31 cellular contexts compared by ENCODE assay signal in the genomic region with DNA sequence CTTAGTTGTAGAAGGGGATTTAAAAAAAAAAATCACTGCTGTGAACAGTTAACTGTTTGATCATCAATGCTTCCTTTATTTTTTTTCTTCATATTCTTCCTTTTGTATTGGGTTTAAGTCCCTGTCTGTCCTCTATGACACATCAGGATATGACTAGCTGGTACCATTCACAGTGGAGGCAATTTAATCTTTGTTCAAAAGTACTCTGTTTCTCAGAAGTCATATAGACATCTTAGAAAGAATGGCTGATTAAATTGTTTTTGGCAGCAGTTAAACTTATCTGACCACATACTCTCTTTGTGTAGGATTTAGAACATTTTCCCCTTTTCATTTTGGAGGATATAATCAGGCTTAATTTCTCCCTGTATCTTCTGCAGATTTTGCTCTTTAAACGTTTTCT.
DNase-seq lines count a peak whose midpoint lies in the region; ATAC-seq and TF ChIP-seq lines count a peak whose summit lies in the region.
"Had no signal": no experiment of that assay in that cellular context is flagged by ENCODE, and none has a peak within 500 bp of the region (broad histone marks: within the 10 kb centered on the region; RNA-seq: fewer than 3 reads in every experiment).

No MANE protein-coding gene starts in this region.

- H3K4me1 ChIP-seq in RWPE2 (ENCODE audit: insufficient read depth, poor library complexity, severe bottlenecking) = peaks cover 3% of the 10 kb centered on the region
- H3K4me1 ChIP-seq: uterus had no signal

- H3K4me3 Mint-ChIP-seq in osteocyte (ENCODE audit: unreplicated experiment) = no peak overlapping the region
- H3K4me3 Mint-ChIP-seq: activated T-cell treated with anti-CD3 and anti-CD28 coated beads, Interleukin-2, amount 50 U/mL, for 24 hours; CD4-positive, CD25-positive, alpha-beta regulatory T cell; endodermal cell; naive B cell; T-helper 1 cell treated with Interleukin-12 subunit alpha and Interleukin-12 subunit beta and Interleukin-4 antibody, amounts not matched to agents 30 μg/mL and 1 μg/mL, for 36 hours had no signal

- peaks cover 12% of the 10 kb centered on the region for H3K4me1 Mint-ChIP-seq in osteocyte (ENCODE audit: unreplicated experiment)
- H3K4me1 Mint-ChIP-seq: CD4-positive, CD25-positive, alpha-beta regulatory T cell; endodermal cell; naive B cell had no signal

- ATAC-seq in RWPE2 (ENCODE audit: low read depth) (0 out of 3 replicates have a peak, but pooled peaks have one; percentile 51), HG03378 (IDR thresholded peaks at IDR 0.05; ENCODE audit: unreplicated experiment) (no peak), GM21737 (IDR thresholded peaks at IDR 0.05; ENCODE audit: unreplicated experiment) (no peak)
- ATAC-seq: left colon, Panc1 had no signal

- peak; percentile 34 for DNase-seq in Daoy (ENCODE audit: low read depth)
- no peak for DNase-seq in RWPE2 (ENCODE audit: low spot score)
- DNase-seq in fibroblast of mammary gland (ENCODE audit: low read depth) = peak; percentile 25
- no peak for DNase-seq in osteocyte (ENCODE audit: extremely low spot score, unreplicated experiment)
- DNase-seq in DMS114 treated with DMSO at 0.1 percent for 48 hours (lab: John Stamatoyannopoulos, UW; ENCODE audit: unreplicated experiment) = no peak
- no peak for DNase-seq in Ammon's horn (ENCODE audit: low spot score)
- DNase-seq: activated T-cell treated with anti-CD3 and anti-CD28 coated beads, Interleukin-2, amount 50 U/mL, for 24 hours; CD4-positive, CD25-positive, alpha-beta regulatory T cell; DMS153; endodermal cell; GF-D8; head of caudate nucleus; left colon; mesendoderm; MV-4-11; naive B cell; NCI-H146; NCI-H524; NK-92 treated with Interleukin-12 subunit alpha and Interleukin-12 subunit beta, amount 100 ng/mL, for 24 hours; ovary; retina; stimulated activated CD4-positive, alpha-beta T cell treated with anti-CD3 and anti-CD28 coated beads, Interleukin-12 subunit alpha, Interleukin-12 subunit beta, amount 100 ng/mL, for 4 hours; stimulated activated CD4-positive, alpha-beta T cell treated with anti-CD3 and anti-CD28 coated beads, Interleukin-4, amount 100 ng/mL, for 4 hours; stimulated activated naive CD4-positive, alpha-beta T cell; uterus had no signal

- no peak for TF ChIP-seq CTCF in RWPE2 (IDR thresholded peaks at IDR 0.05; ENCODE audit: poor library complexity, severe bottlenecking)
- no peak for TF ChIP-seq CTCF in fibroblast of mammary gland (conservative IDR thresholded peaks at IDR 0.05; ENCODE audit: control insufficient read depth, insufficient read depth, low read depth, low read length)
- no peak for TF ChIP-seq CTCF in osteocyte (IDR thresholded peaks at IDR 0.05)

- H3K27me3 ChIP-seq in RWPE2 (ENCODE audit: insufficient read depth, poor library complexity, severe bottlenecking) = no peaks in the 10 kb centered on the region
- H3K27me3 ChIP-seq: cardiac muscle cell, ovary, uterus had no signal

- H3K27ac Mint-ChIP-seq in osteocyte (ENCODE audit: unreplicated experiment) = peak overlapping the region; percentile 53
- H3K27ac Mint-ChIP-seq: activated T-cell treated with anti-CD3 and anti-CD28 coated beads, Interleukin-2, amount 50 U/mL, for 24 hours; CD4-positive, CD25-positive, alpha-beta regulatory T cell; endodermal cell; naive B cell; T-helper 1 cell treated with Interleukin-12 subunit alpha and Interleukin-12 subunit beta and Interleukin-4 antibody, amounts not matched to agents 30 μg/mL and 1 μg/mL, for 36 hours had no signal

- H3K4me3 ChIP-seq in RWPE2 (ENCODE audit: severe bottlenecking) (no peak overlapping the region), fibroblast of mammary gland (ENCODE audit: control insufficient read depth, low read depth, low read length) (no peak overlapping the region)
- H3K4me3 ChIP-seq: cardiac muscle cell, coronary artery, ovary, uterus had no signal

- no peaks in the 10 kb centered on the region for H3K9me3 ChIP-seq in RWPE2 (ENCODE audit: severe bottlenecking)
- H3K9me3 ChIP-seq: ovary, uterus had no signal

- peaks cover under 1% of the 10 kb centered on the region for H3K27me3 Mint-ChIP-seq in osteocyte (ENCODE audit: unreplicated experiment)
- H3K27me3 Mint-ChIP-seq: activated T-cell treated with anti-CD3 and anti-CD28 coated beads, Interleukin-2, amount 50 U/mL, for 24 hours; CD4-positive, CD25-positive, alpha-beta regulatory T cell; naive B cell had no signal

- no peaks in the 10 kb centered on the region for H3K36me3 ChIP-seq in RWPE2 (ENCODE audit: low read depth)
- H3K36me3 ChIP-seq: cardiac muscle cell, ovary, uterus had no signal

- H3K27ac ChIP-seq in RWPE2 (ENCODE audit: poor library complexity, severe bottlenecking) = peak overlapping the region; percentile 7
- H3K27ac ChIP-seq: cardiac muscle cell, coronary artery, ovary, uterus had no signal

- H3K36me3 Mint-ChIP-seq in osteocyte (ENCODE audit: unreplicated experiment) = peaks cover 4% of the 10 kb centered on the region
- H3K36me3 Mint-ChIP-seq: CD4-positive, CD25-positive, alpha-beta regulatory T cell; naive B cell had no signal

- H3K9me3 Mint-ChIP-seq in osteocyte (ENCODE audit: unreplicated experiment) = peaks cover 5% of the 10 kb centered on the region

Comparison
In these comparisons a context has a peak if more than half of its experiments do, and no peak if none do; other contexts are left out.
1. DNase-seq: peak in Daoy (single experiment) and fibroblast of mammary gland (single experiment); none in RWPE2 (single experiment), osteocyte (single experiment), DMS114 treated with DMSO at 0.1 percent for 48 hours (single experiment) and Ammon's horn (single experiment).